8 cellular contexts compared by ENCODE assay signal in the genomic region with DNA sequence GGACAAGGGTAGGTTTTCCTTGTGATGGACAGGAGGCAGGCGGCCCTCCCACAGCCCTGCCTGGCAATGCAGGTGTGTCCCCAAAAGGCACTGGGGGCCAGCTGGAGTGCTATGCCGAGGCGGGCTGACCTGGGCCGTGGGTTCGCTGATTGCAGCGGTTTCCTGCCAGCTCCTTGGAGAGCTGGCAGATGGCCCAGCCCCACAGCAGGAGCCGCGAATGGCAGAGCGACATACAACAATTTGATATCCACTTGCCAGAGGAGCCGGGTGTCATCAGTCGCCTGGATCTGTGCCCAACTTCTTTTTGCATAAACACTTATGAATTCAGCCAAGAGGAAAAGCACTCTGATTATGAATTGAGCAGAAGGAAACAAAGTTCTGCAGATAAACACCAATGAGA.
DNase-seq lines count a peak whose midpoint lies in the region; ATAC-seq, FAIRE-seq and TF ChIP-seq lines count a peak whose summit lies in the region.
"Not testable (repeated sequence)": the region's sequence is repeated elsewhere in the genome, so short reads cannot be mapped to it uniquely, and the experiment has no call there.

No MANE protein-coding gene starts in this region.

- FAIRE-seq in H54 (lab: Jason Lieb, UNC): not testable (repeated sequence)

- intact Hi-C loops in left cardiac atrium (cut with DNase I); posterior cingulate gyrus (cut with DNase I): not testable (repeated sequence)

- DNase-seq in Ammon's horn (ENCODE audit: low spot score) (peak; percentile 56), H54 (ENCODE audit: insufficient read length, low spot score) (peak; percentile 11), NCI-H1417 treated with DMSO at 0.1 percent for 48 hours (lab: John Stamatoyannopoulos, UW) (peak; percentile 32), NCI-H2171 treated with DMSO at 0.1 percent for 48 hours (lab: John Stamatoyannopoulos, UW) (peak; percentile 88), OCI-M1 (lab: John Stamatoyannopoulos, UW) (peak; percentile 29), cardiac fibroblast (ENCODE audit: low read depth in 2 of 2) (peak; percentile 13 to 56), left cardiac atrium (peak; percentile 64), posterior cingulate gyrus (peak in 9 of 10 donors; percentile 27 to 91 (median 43))

- not testable (repeated sequence) for ATAC-seq in left cardiac atrium

- not testable (repeated sequence) for TF ChIP-seq CTCF in cardiac fibroblast (IDR thresholded peaks at IDR 0.05; ENCODE audit: low read depth, low read length)

- not testable (repeated sequence) for TF ChIP-seq POLR2A in H54 (IDR thresholded peaks at IDR 0.05; ENCODE audit: low read depth, low read length)

- not testable (repeated sequence) for H3K4me3 ChIP-seq in cardiac fibroblast (replicated peaks in 1 of 2; ENCODE audit: low read depth in 2 of 2, low read length in 2 of 2)

Comparison
In these comparisons a context has a peak if more than half of its experiments do, and no peak if none do; other contexts are left out.
1. DNase-seq: peak in every context shown above with its lines; median percentile 88 in NCI-H2171 treated with DMSO at 0.1 percent for 48 hours; 64 in left cardiac atrium; 56 in Ammon's horn; 43 in posterior cingulate gyrus; 34 in cardiac fibroblast; 32 in NCI-H1417 treated with DMSO at 0.1 percent for 48 hours; 29 in OCI-M1; 11 in H54.